Comparison of ENCODE assay signal across 17 cellular contexts in genomic region chr7:46393142-46393541, GRCh38.
DNase-seq lines count a peak whose midpoint lies in the region; ATAC-seq and TF ChIP-seq lines count a peak whose summit lies in the region.
"Had no signal": no experiment of that assay in that cellular context is flagged by ENCODE, and none has a peak within 500 bp of the region (broad histone marks: within the 10 kb centered on the region; RNA-seq: fewer than 3 reads in every experiment).

No MANE protein-coding gene starts in this region.

- H3K36me3 ChIP-seq in GM23248 (ENCODE audit: low read depth) (no peaks in the 10 kb centered on the region), gastrocnemius medialis (no peaks in the 10 kb centered on the region), upper lobe of right lung (no peaks in the 10 kb centered on the region), prostate gland (no peaks in the 10 kb centered on the region)

- in situ Hi-C loops in GM23248 (cut with MboI), result no loop called here
- in situ Hi-C loops in gastrocnemius medialis (cut with MboI; ENCODE audit: low sequenced_read_pairs in 4 of 4), result no loop called here

- peak; percentile 38 to 62 for ATAC-seq in gastrocnemius medialis
- no peak for ATAC-seq in upper lobe of right lung
- ATAC-seq: GM23338, HCT116 had no signal

- DNase-seq in GM23248 (peak; percentile 30), amniotic epithelial cell (ENCODE audit: low read depth) (peak; percentile 68), fibroblast of villous mesenchyme (ENCODE audit: low read depth) (peak; percentile 62), gastrocnemius medialis (peak in 1 of 2 donors; percentile 43), upper lobe of right lung (no peak), kidney tubule cell (ENCODE audit: low spot score) (no peak), prostate gland (ENCODE audit: low spot score) (no peak)
- DNase-seq: AML-193, COR-L47, MV-4-11, NCI-H1417, NCI-H446, NCI-H748 treated with DMSO at 0.1 percent for 48 hours, RPMI8226 had no signal

- H3K4me2 ChIP-seq in GM23248 (ENCODE audit: unreplicated experiment), result no peak overlapping the region
- H3K4me2 ChIP-seq: GM23338 had no signal

- H3K9me3 ChIP-seq in GM23248 (ENCODE audit: low read depth) (no peaks in the 10 kb centered on the region), gastrocnemius medialis (no peaks in the 10 kb centered on the region), upper lobe of right lung (no peaks in the 10 kb centered on the region), prostate gland (no peaks in the 10 kb centered on the region)

- H4K20me1 ChIP-seq in GM23248 (ENCODE audit: insufficient read depth), result no peaks in the 10 kb centered on the region

- H3K27ac ChIP-seq in GM23248, result no peak overlapping the region
- H3K27ac ChIP-seq in gastrocnemius medialis, result peak overlapping the region in 1 of 4 donors; percentile 15
- H3K27ac ChIP-seq in upper lobe of right lung, result no peak overlapping the region
- no peak overlapping the region for H3K27ac ChIP-seq in prostate gland
- H3K27ac ChIP-seq: HL-60 had no signal

- peaks cover 5% of the 10 kb centered on the region for H3K4me1 ChIP-seq in GM23248 (ENCODE audit: insufficient read depth)
- peaks cover 0 to 17% of the 10 kb centered on the region in 2 donors for H3K4me1 ChIP-seq in gastrocnemius medialis
- no peaks in the 10 kb centered on the region for H3K4me1 ChIP-seq in upper lobe of right lung
- H3K4me1 ChIP-seq in prostate gland (replicated peaks), result no peaks in the 10 kb centered on the region

- no peak overlapping the region for H3K9ac ChIP-seq in GM23248

- H3K79me2 ChIP-seq in GM23248 (ENCODE audit: insufficient read depth), result no peaks in the 10 kb centered on the region

- TF ChIP-seq CTCF in fibroblast of villous mesenchyme (IDR thresholded peaks at IDR 0.05; ENCODE audit: insufficient read depth, low read depth, low read length) (no peak), gastrocnemius medialis (IDR thresholded peaks at IDR 0.05 in 4 of 5, conservative IDR thresholded peaks at IDR 0.05 in 1 of 5) (no peak), upper lobe of right lung (IDR thresholded peaks at IDR 0.05) (no peak), prostate gland (IDR thresholded peaks at IDR 0.05) (no peak)

- WGBS in GM23248 (ENCODE audit: low coverage in 1 of 2, low lambda C conversion rate in 2 of 2, missing lambda C conversion rate in 2 of 2), 2 experiments, result 52 to 61% methylated on average over 3 of the region's 3 CpGs
- 78% methylated on average over 3 of the region's 3 CpGs for WGBS in prostate gland

- intact Hi-C loops in gastrocnemius medialis (cut with DNase I; ENCODE audit: low total_unique reads), result no loop called here
- intact Hi-C loops in upper lobe of right lung (cut with DNase I), result no loop called here
- intact Hi-C loops in prostate gland (cut with DNase I), result loop anchor here (5.0 kb wide), 1 partner anchor 209 kb away; no protein-coding TSS in a partner anchor

- H3K27me3 ChIP-seq in GM23248 (replicated peaks; ENCODE audit: insufficient read depth) (no peaks in the 10 kb centered on the region), gastrocnemius medialis (no peaks in the 10 kb centered on the region), upper lobe of right lung (no peaks in the 10 kb centered on the region), prostate gland (replicated peaks; ENCODE audit: insufficient read depth) (no peaks in the 10 kb centered on the region)

- TF ChIP-seq POLR2A in gastrocnemius medialis (IDR thresholded peaks at IDR 0.05) (no peak), prostate gland (IDR thresholded peaks at IDR 0.05) (no peak)

- H3K9me2 ChIP-seq in GM23248 (ENCODE audit: insufficient read depth), result no peaks in the 10 kb centered on the region

- H3K4me3 ChIP-seq in GM23248 (no peak overlapping the region), fibroblast of villous mesenchyme (ENCODE audit: low read depth, low read length) (no peak overlapping the region), gastrocnemius medialis (no peak overlapping the region), upper lobe of right lung (no peak overlapping the region), prostate gland (no peak overlapping the region)
- H3K4me3 ChIP-seq: GM23338 had no signal

- no peaks in the 10 kb centered on the region; the same call in 1 of the 2 replicates for H3F3A ChIP-seq in GM23248 (ENCODE audit: insufficient read depth)

- H2AFZ ChIP-seq in GM23248, result no peak overlapping the region
- H2AFZ ChIP-seq: GM23338 had no signal

Comparison
In these comparisons a context has a peak if more than half of its experiments do, and no peak if none do; other contexts are left out.
1. DNase-seq: peak in GM23248 (single experiment), amniotic epithelial cell (single experiment) and fibroblast of villous mesenchyme (single experiment); none in upper lobe of right lung (single experiment), kidney tubule cell (single experiment) and prostate gland (single experiment).